Comparison of ENCODE assay signal across 8 cellular contexts in the genomic region with DNA sequence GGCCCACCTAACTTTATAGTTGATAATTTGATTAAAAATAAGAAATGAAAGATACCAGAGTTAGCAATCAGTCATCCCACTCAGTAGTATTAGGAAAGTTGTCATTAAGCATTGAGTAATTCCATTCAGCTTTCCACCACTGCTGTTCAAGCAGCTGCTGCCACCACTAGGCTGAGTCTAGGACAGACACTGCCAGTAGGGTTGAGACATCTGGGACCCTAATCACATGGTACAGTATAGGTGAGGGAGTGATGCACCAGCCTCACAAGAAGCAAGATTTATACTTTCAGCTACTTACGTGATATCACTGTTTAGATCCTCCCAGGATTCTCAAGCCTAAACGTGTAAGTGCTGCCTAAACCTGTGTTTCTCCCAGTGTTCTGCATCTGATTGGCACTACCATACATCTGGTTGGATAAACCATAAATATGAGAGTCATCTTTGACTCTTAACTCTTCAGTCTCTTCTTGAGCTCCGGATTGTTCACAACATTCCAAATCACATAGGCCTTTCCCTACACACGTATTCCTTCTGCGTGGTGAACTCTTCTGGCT. TPM values are rescaled to one million over a fixed set of nuclear protein-coding genes. Genes with fewer than 3 reads are reported as not detected.
A peak's percentile ranks its signal among the peaks of the same experiment; 100 is the strongest.
DNase-seq lines count a peak whose midpoint lies in the region; ATAC-seq and TF ChIP-seq lines count a peak whose summit lies in the region.

No MANE protein-coding gene starts in this region.

- intact Hi-C loops in esophagus muscularis mucosa (cut with DNase I): loop anchor here (5.0 to 10.0 kb wide), 3 partner anchors 130 to 240 kb away; a partner anchor contains a TSS
- intact Hi-C loops in Right ventricle myocardium inferior (cut with DNase I): no loop called here

- H3K27me3 Mint-ChIP-seq in HFFc6 (ENCODE audit: insufficient read depth): peaks cover 2% of the 10 kb centered on the region; the same call in 1 of the 2 replicates

- TF ChIP-seq POLR2A in esophagus muscularis mucosa (IDR thresholded peaks at IDR 0.05; ENCODE audit: low read depth): no peak

- H3K4me3 Mint-ChIP-seq in HFFc6: peak overlapping the region; percentile 92

- no peaks in the 10 kb centered on the region for H3K9me3 Mint-ChIP-seq in HFFc6

- WGBS in esophagus muscularis mucosa: 84% methylated on average over 5 of the region's 5 CpGs

- peaks cover 5 to 30% (median 17%) of the 10 kb centered on the region in 4 donors for H3K36me3 ChIP-seq in esophagus muscularis mucosa

- TF ChIP-seq EP300 in esophagus muscularis mucosa (IDR thresholded peaks at IDR 0.05): no peak

- no peak overlapping the region for H3K4me3 ChIP-seq in esophagus muscularis mucosa

- ATAC-seq in GM21786 (IDR thresholded peaks at IDR 0.05; ENCODE audit: unreplicated experiment) (no peak), Right ventricle myocardium inferior (no peak)

- H3K36me3 Mint-ChIP-seq in HFFc6 (ENCODE audit: low read depth): peaks cover 39% of the 10 kb centered on the region

- peak overlapping the region; percentile 70 for H3K27ac Mint-ChIP-seq in HFFc6

- H3K27ac ChIP-seq in esophagus muscularis mucosa (replicated peaks in 1 of 4): peak overlapping the region in 3 of 4 donors; percentile 2 to 100 (median 18)

- peaks cover 46% of the 10 kb centered on the region for H3K4me1 Mint-ChIP-seq in HFFc6 (ENCODE audit: low read depth)

- no peaks in the 10 kb centered on the region for H3K9me3 ChIP-seq in esophagus muscularis mucosa

- DNase-seq in EL (peak; percentile 56), HFFc6 (peak; percentile 17), SK-N-DZ (ENCODE audit: low spot score) (peak; percentile 22), esophagus muscularis mucosa (ENCODE audit: extremely low spot score) (no peak), Right ventricle myocardium inferior (ENCODE audit: missing footprints) (no peak), NCI-H2029 (lab: John Stamatoyannopoulos, UW) (no peak)
- DNase-seq in stimulated activated CD4-positive, alpha-beta T cell treated with anti-CD3 and anti-CD28 coated beads, Interleukin-4, amount 100 ng/mL, for 4 hours: peak; percentile 8 to 25

- TF ChIP-seq CTCF in HFFc6 (IDR thresholded peaks at IDR 0.05) (peak; percentile 37), esophagus muscularis mucosa (IDR thresholded peaks at IDR 0.05) (no peak)

- peaks cover 27 to 43% (median 41%) of the 10 kb centered on the region in 4 donors for H3K4me1 ChIP-seq in esophagus muscularis mucosa

- H3K27me3 ChIP-seq in esophagus muscularis mucosa: no peaks in the 10 kb centered on the region

RNA-seq across cellular contexts. Expression of a gene that starts 3.2 kb away (rescaled TPM):
- 10 to 100 TPM; 65.8 to 89.1 (median 74.3) TPM for total RNA-seq in HFFc6 (2021; fragmentation: NEBNext Ultra II Directional; extraction: Animal tissue kit (Norgen Biotek cat#: 25700))
- 47.9 TPM in 2 replicates for polyA plus RNA-seq in SK-N-DZ (2014; cell fraction: cytosol; rRNA removed)
- 123 and 153 TPM in 2 replicates for polyA plus RNA-seq in SK-N-DZ (2014; cell fraction: nucleus; rRNA removed)
- total RNA-seq in esophagus muscularis mucosa: 10 to 100 TPM; 45.5 to 54.4 (median 51.1) TPM
- total RNA-seq in Right ventricle myocardium inferior: 54.9 TPM

Comparison
In these comparisons a context has a peak if more than half of its experiments do, and no peak if none do; other contexts are left out.
1. DNase-seq: peak in EL (single experiment), HFFc6 (single experiment), SK-N-DZ (single experiment) and stimulated activated CD4-positive, alpha-beta T cell treated with anti-CD3 and anti-CD28 coated beads, Interleukin-4, amount 100 ng/mL, for 4 hours (2 of 2); none in esophagus muscularis mucosa (single experiment), Right ventricle myocardium inferior (single experiment) and NCI-H2029 (single experiment).